ENCODE assay signal across 17 cellular contexts in genomic region chr19:21439372-21439771, GRCh38. TPM values are rescaled to one million over a fixed set of nuclear protein-coding genes. Genes with fewer than 3 reads are reported as not detected.
DNase-seq lines count a peak whose midpoint lies in the region; ATAC-seq and TF ChIP-seq lines count a peak whose summit lies in the region.
"Had no signal": no experiment of that assay in that cellular context is flagged by ENCODE, and none has a peak within 500 bp of the region (broad histone marks: within the 10 kb centered on the region; RNA-seq: fewer than 3 reads in every experiment).

No MANE protein-coding gene starts in this region.

- BruUV-seq in PC-9 (replicated peaks; lab: Mats Ljungman, UMichigan) = no TSS peak

- H3K79me2 ChIP-seq in DND-41 (ENCODE audit: insufficient read depth, low read length) (no peaks in the 10 kb centered on the region), PC-9 (ENCODE audit: low read depth) (no peaks in the 10 kb centered on the region)

- DNase-seq in DND-41 (no peak), PC-9 (peak; percentile 21 to 95), glutamatergic neuron (no peak), renal cortical epithelial cell (ENCODE audit: low read depth) (peak; percentile 6), NCI-H1694 treated with DMSO at 0.1 percent for 48 hours (lab: John Stamatoyannopoulos, UW) (no peak)
- DNase-seq in stimulated activated effector memory CD8-positive, alpha-beta T cell treated with anti-CD3 and anti-CD28 coated beads, Interleukin-12 subunit alpha, Interleukin-12 subunit beta, amount 100 ng/mL, for 72 hours (ENCODE audit: low spot score in 2 of 2) = no peak
- DNase-seq: activated CD4-positive, alpha-beta T cell treated with anti-CD3 and anti-CD28 coated beads, Interleukin-2, amount 50 U/mL, for 48 hours; DMS 273 treated with DMSO at 0.1 percent for 48 hours; effector memory CD8-positive, alpha-beta T cell; NCI-H1105 treated with DMSO at 0.1 percent for 48 hours; NCI-H510A; T-helper 9 cell had no signal

- H3K36me3 Mint-ChIP-seq in glutamatergic neuron (ENCODE audit: unreplicated experiment) = peaks cover 27% of the 10 kb centered on the region
- H3K36me3 Mint-ChIP-seq in stimulated activated effector memory CD8-positive, alpha-beta T cell treated with anti-CD3 and anti-CD28 coated beads, Interleukin-12 subunit alpha, Interleukin-12 subunit beta, amount 100 ng/mL, for 72 hours = no peaks in the 10 kb centered on the region

- H3K27me3 ChIP-seq in DND-41 (ENCODE audit: insufficient read depth, low read length, poor library complexity) (no peaks in the 10 kb centered on the region), PC-9 (ENCODE audit: insufficient read depth, low read depth) (no peaks in the 10 kb centered on the region)
- H3K27me3 ChIP-seq: suprapubic skin had no signal

- H3K36me3 ChIP-seq in DND-41 (ENCODE audit: insufficient read depth, low read length) = peaks cover 6% of the 10 kb centered on the region
- H3K36me3 ChIP-seq in PC-9 (ENCODE audit: low read depth) = no peaks in the 10 kb centered on the region
- H3K36me3 ChIP-seq: suprapubic skin had no signal

- no peak overlapping the region for H2AFZ ChIP-seq in DND-41 (ENCODE audit: low read depth, low read length)
- H2AFZ ChIP-seq in PC-9 = no peak overlapping the region

- POLR2A ChIA-PET in PC-9 (lab: Charles Lee; ENCODE audit: unreplicated experiment) = no interaction called here

- H3K9me3 Mint-ChIP-seq in glutamatergic neuron (ENCODE audit: unreplicated experiment) = peaks cover 14% of the 10 kb centered on the region
- peaks cover 18% of the 10 kb centered on the region for H3K9me3 Mint-ChIP-seq in stimulated activated effector memory CD8-positive, alpha-beta T cell treated with anti-CD3 and anti-CD28 coated beads, Interleukin-12 subunit alpha, Interleukin-12 subunit beta, amount 100 ng/mL, for 72 hours

- H4K20me1 ChIP-seq in DND-41 (ENCODE audit: insufficient read depth, low read length) (no peaks in the 10 kb centered on the region), PC-9 (ENCODE audit: insufficient read depth) (no peaks in the 10 kb centered on the region)

- no peaks in the 10 kb centered on the region for H3K4me1 Mint-ChIP-seq in glutamatergic neuron (ENCODE audit: low read depth, unreplicated experiment)
- H3K4me1 Mint-ChIP-seq in stimulated activated effector memory CD8-positive, alpha-beta T cell treated with anti-CD3 and anti-CD28 coated beads, Interleukin-12 subunit alpha, Interleukin-12 subunit beta, amount 100 ng/mL, for 72 hours = no peaks in the 10 kb centered on the region

- no peaks in the 10 kb centered on the region for H3F3A ChIP-seq in PC-9 (ENCODE audit: insufficient read depth, low read depth)

- intact Hi-C loops in PC-9 (cut with micrococcal nuclease; ENCODE audit: unreplicated experiment) = no loop called here

- H3K4me3 ChIP-seq in DND-41 (ENCODE audit: low read depth in 1 of 2, low read length in 2 of 2) (no peak overlapping the region), PC-9 (no peak overlapping the region)
- H3K4me3 ChIP-seq: suprapubic skin had no signal

- H3K9me3 ChIP-seq in DND-41 (ENCODE audit: insufficient read depth, low read length, severe bottlenecking) (peaks cover 5% of the 10 kb centered on the region), PC-9 (ENCODE audit: insufficient read depth, low read depth) (peaks cover 22% of the 10 kb centered on the region)

- H3K27ac ChIP-seq in DND-41 (ENCODE audit: low read length) (no peak overlapping the region), PC-9 (no peak overlapping the region)
- H3K27ac ChIP-seq: suprapubic skin had no signal

- no peaks in the 10 kb centered on the region for H3K27me3 Mint-ChIP-seq in glutamatergic neuron (ENCODE audit: unreplicated experiment)
- H3K27me3 Mint-ChIP-seq: effector memory CD8-positive, alpha-beta T cell; natural killer cell treated with Interleukin-12 subunit alpha and Interleukin-12 subunit beta and Interleukin-15 and Interleukin-18, amount 100 ng/mL, for 72 hours had no signal

- H3K9ac ChIP-seq in DND-41 (ENCODE audit: low read depth, low read length) = no peak overlapping the region

- CTCF ChIA-PET in PC-9 (lab: Charles Lee) = no interaction called here

- TF ChIP-seq CTCF in DND-41 (IDR thresholded peaks at IDR 0.05; ENCODE audit: borderline replicate concordance, extremely low read depth, low read length, poor library complexity, severe bottlenecking) (no peak), PC-9 (conservative IDR thresholded peaks at IDR 0.05) (no peak), glutamatergic neuron (IDR thresholded peaks at IDR 0.05; ENCODE audit: partially characterized antibody, unreplicated experiment) (no peak)

- no peaks in the 10 kb centered on the region for H3K4me1 ChIP-seq in DND-41 (ENCODE audit: insufficient read depth, low read length)
- H3K4me1 ChIP-seq in PC-9 (replicated peaks; ENCODE audit: insufficient read depth) = no peaks in the 10 kb centered on the region
- H3K4me1 ChIP-seq: suprapubic skin had no signal

- no peak overlapping the region for H3K4me3 Mint-ChIP-seq in glutamatergic neuron (ENCODE audit: unreplicated experiment)
- no peak overlapping the region for H3K4me3 Mint-ChIP-seq in stimulated activated effector memory CD8-positive, alpha-beta T cell treated with anti-CD3 and anti-CD28 coated beads, Interleukin-12 subunit alpha, Interleukin-12 subunit beta, amount 100 ng/mL, for 72 hours
- H3K4me3 Mint-ChIP-seq: effector memory CD8-positive, alpha-beta T cell; natural killer cell treated with Interleukin-12 subunit alpha and Interleukin-12 subunit beta and Interleukin-15 and Interleukin-18, amount 100 ng/mL, for 72 hours had no signal

- ATAC-seq in DND-41 (ENCODE audit: insufficient read depth, low read depth) (0 out of 3 replicates have a peak, but pooled peaks have one; percentile 32), GM18858 (IDR thresholded peaks at IDR 0.05; ENCODE audit: unreplicated experiment) (no peak), GM21447 (IDR thresholded peaks at IDR 0.05; ENCODE audit: unreplicated experiment) (no peak)
- no peak for ATAC-seq in stimulated activated effector memory CD8-positive, alpha-beta T cell treated with anti-CD3 and anti-CD28 coated beads, Interleukin-12 subunit alpha, Interleukin-12 subunit beta, amount 100 ng/mL, for 72 hours
- ATAC-seq: effector memory CD8-positive, alpha-beta T cell; natural killer cell treated with Interleukin-12 subunit alpha and Interleukin-12 subunit beta and Interleukin-15 and Interleukin-18, amount 100 ng/mL, for 72 hours had no signal

- H3K9me2 ChIP-seq in PC-9 (ENCODE audit: insufficient read depth) = no peaks in the 10 kb centered on the region

- H3K27ac Mint-ChIP-seq in glutamatergic neuron (ENCODE audit: unreplicated experiment) = peak overlapping the region; percentile 19
- no peak overlapping the region for H3K27ac Mint-ChIP-seq in stimulated activated effector memory CD8-positive, alpha-beta T cell treated with anti-CD3 and anti-CD28 coated beads, Interleukin-12 subunit alpha, Interleukin-12 subunit beta, amount 100 ng/mL, for 72 hours
- H3K27ac Mint-ChIP-seq: activated T-helper 2 cell treated with anti-CD3 and anti-CD28 coated beads, Interferon-gamma antibody, Interleukin-2, Interleukin-4, amounts not matched to agents 10 μg/mL and 5 μg/mL and 100 μg/mL, durations not matched to agents 14 hours and 24 hours and 36 hours; effector memory CD8-positive, alpha-beta T cell; natural killer cell treated with Interleukin-12 subunit alpha and Interleukin-12 subunit beta and Interleukin-15 and Interleukin-18, amount 100 ng/mL, for 72 hours had no signal

- H3K4me2 ChIP-seq in DND-41 (ENCODE audit: insufficient read depth, low read length) (no peak overlapping the region), PC-9 (peak overlapping the region; percentile 55)

RNA-seq across cellular contexts. Expression of gene ZNF493, which starts 42.4 kb away (rescaled TPM):
- 14.5 and 16.6 TPM in 2 replicates for total RNA-seq in PC-9 (2021)
- total RNA-seq in glutamatergic neuron (ENCODE audit: unreplicated experiment) = 56.4 TPM
- 4.9 and 26.2 TPM in 2 replicates for total RNA-seq in renal cortical epithelial cell

Comparison
In these comparisons a context has a peak if more than half of its experiments do, and no peak if none do; other contexts are left out.
1. DNase-seq: peak in PC-9 (2 of 2) and renal cortical epithelial cell (single experiment); none in DND-41 (single experiment), glutamatergic neuron (single experiment), NCI-H1694 treated with DMSO at 0.1 percent for 48 hours (single experiment) and stimulated activated effector memory CD8-positive, alpha-beta T cell treated with anti-CD3 and anti-CD28 coated beads, Interleukin-12 subunit alpha, Interleukin-12 subunit beta, amount 100 ng/mL, for 72 hours (0 of 2).